ENCODE assay signal across 8 cellular contexts in genomic region chr20:1185316-1185741, GRCh38. TPM values are rescaled to one million over a fixed set of nuclear protein-coding genes. Genes with fewer than 3 reads are reported as not detected.
DNase-seq lines count a peak whose midpoint lies in the region; ATAC-seq and TF ChIP-seq lines count a peak whose summit lies in the region.

No MANE protein-coding gene starts in this region.

- no peaks in the 10 kb centered on the region for H3K9me3 Mint-ChIP-seq in activated naive CD8-positive, alpha-beta T cell treated with anti-CD3 and anti-CD28 coated beads for 36 hours

- H3K27me3 ChIP-seq in uterus: peaks cover 3% of the 10 kb centered on the region in 2 donors

- no peak for DNase-seq in Right ventricle myocardium inferior (ENCODE audit: missing footprints)
- no peak for DNase-seq in cardiac septum (ENCODE audit: low spot score)
- DNase-seq in activated naive CD8-positive, alpha-beta T cell treated with anti-CD3 and anti-CD28 coated beads for 36 hours: peak; percentile 15
- peak; percentile 70 for DNase-seq in iPS-NIHi11 (ENCODE audit: low spot score)
- no peak for DNase-seq in uterus
- DNase-seq in NCI-H446 (lab: John Stamatoyannopoulos, UW): no peak
- no peak for DNase-seq in NCI-H2029 treated with DMSO at 0.1 percent for 48 hours (lab: John Stamatoyannopoulos, UW)

- peaks cover 26% of the 10 kb centered on the region for H3K27me3 Mint-ChIP-seq in activated naive CD8-positive, alpha-beta T cell treated with anti-CD3 and anti-CD28 coated beads for 36 hours

- H3K36me3 Mint-ChIP-seq in activated naive CD8-positive, alpha-beta T cell treated with anti-CD3 and anti-CD28 coated beads for 36 hours: no peaks in the 10 kb centered on the region

- peaks cover 6% of the 10 kb centered on the region for H3K4me1 Mint-ChIP-seq in activated naive CD8-positive, alpha-beta T cell treated with anti-CD3 and anti-CD28 coated beads for 36 hours

- intact Hi-C loops in Right ventricle myocardium inferior (cut with DNase I): no loop called here
- intact Hi-C loops in cardiac septum (cut with DNase I): no loop called here
- intact Hi-C loops in uterus (cut with DNase I; ENCODE audit: low total_unique reads): no loop called here

- TF ChIP-seq POLR2A in uterus (IDR thresholded peaks at IDR 0.05): no peak

- H3K4me3 ChIP-seq in uterus: peak overlapping the region; percentile 9 to 20

- TF ChIP-seq CTCF in uterus (IDR thresholded peaks at IDR 0.05): no peak

- no peaks in the 10 kb centered on the region for H3K36me3 ChIP-seq in uterus

- H3K27ac Mint-ChIP-seq in activated naive CD8-positive, alpha-beta T cell treated with anti-CD3 and anti-CD28 coated beads for 36 hours: no peak overlapping the region

- no peaks in the 10 kb centered on the region for H3K9me3 ChIP-seq in uterus

- H3K4me3 Mint-ChIP-seq in activated naive CD8-positive, alpha-beta T cell treated with anti-CD3 and anti-CD28 coated beads for 36 hours: no peak overlapping the region

- peaks cover 0 to 11% of the 10 kb centered on the region in 2 donors for H3K4me1 ChIP-seq in uterus

- H3K27ac ChIP-seq in uterus: no peak overlapping the region

- peak; percentile 21 for ATAC-seq in Right ventricle myocardium inferior
- ATAC-seq in GM18861 (IDR thresholded peaks at IDR 0.05; ENCODE audit: unreplicated experiment): no peak

RNA-seq across cellular contexts. Expression of gene TMEM74B, which starts 0.5 kb away (rescaled TPM):
- 2.9 TPM for total RNA-seq in Right ventricle myocardium inferior
- total RNA-seq in cardiac septum: 2.7 TPM
- total RNA-seq in activated naive CD8-positive, alpha-beta T cell treated with anti-CD3 and anti-CD28 coated beads for 36 hours: 1 to 10 TPM; 1.5 to 1.9 TPM
- total RNA-seq in uterus: 1 to 10 TPM in 2 of 4 donors, under 1 TPM in 1, not detected in 1; 0.49 to 2.0 (median 1.9) TPM

RNA-seq across cellular contexts. Expression of gene C20orf202, which starts 17.9 kb away (rescaled TPM):
- 0.14 TPM for total RNA-seq in Right ventricle myocardium inferior
- total RNA-seq in cardiac septum: 0.13 TPM
- not detected for total RNA-seq in activated naive CD8-positive, alpha-beta T cell treated with anti-CD3 and anti-CD28 coated beads for 36 hours
- under 1 TPM in 2 of 4 donors, not detected in 2; 0.73 to 0.83 TPM for total RNA-seq in uterus

RNA-seq across cellular contexts. Expression of gene RAD21L1, which starts 40.5 kb away (rescaled TPM):
- not detected for total RNA-seq in Right ventricle myocardium inferior
- total RNA-seq in cardiac septum: not detected
- total RNA-seq in activated naive CD8-positive, alpha-beta T cell treated with anti-CD3 and anti-CD28 coated beads for 36 hours: not detected
- total RNA-seq in uterus: not detected

Comparison
In these comparisons a context has a peak if more than half of its experiments do, and no peak if none do; other contexts are left out.
1. DNase-seq: peak in activated naive CD8-positive, alpha-beta T cell treated with anti-CD3 and anti-CD28 coated beads for 36 hours (single experiment) and iPS-NIHi11 (single experiment); none in Right ventricle myocardium inferior (single experiment), cardiac septum (single experiment), uterus (0 of 2), NCI-H446 (0 of 2) and NCI-H2029 treated with DMSO at 0.1 percent for 48 hours (single experiment).